11 cellular contexts compared by ENCODE assay signal in the genomic region with DNA sequence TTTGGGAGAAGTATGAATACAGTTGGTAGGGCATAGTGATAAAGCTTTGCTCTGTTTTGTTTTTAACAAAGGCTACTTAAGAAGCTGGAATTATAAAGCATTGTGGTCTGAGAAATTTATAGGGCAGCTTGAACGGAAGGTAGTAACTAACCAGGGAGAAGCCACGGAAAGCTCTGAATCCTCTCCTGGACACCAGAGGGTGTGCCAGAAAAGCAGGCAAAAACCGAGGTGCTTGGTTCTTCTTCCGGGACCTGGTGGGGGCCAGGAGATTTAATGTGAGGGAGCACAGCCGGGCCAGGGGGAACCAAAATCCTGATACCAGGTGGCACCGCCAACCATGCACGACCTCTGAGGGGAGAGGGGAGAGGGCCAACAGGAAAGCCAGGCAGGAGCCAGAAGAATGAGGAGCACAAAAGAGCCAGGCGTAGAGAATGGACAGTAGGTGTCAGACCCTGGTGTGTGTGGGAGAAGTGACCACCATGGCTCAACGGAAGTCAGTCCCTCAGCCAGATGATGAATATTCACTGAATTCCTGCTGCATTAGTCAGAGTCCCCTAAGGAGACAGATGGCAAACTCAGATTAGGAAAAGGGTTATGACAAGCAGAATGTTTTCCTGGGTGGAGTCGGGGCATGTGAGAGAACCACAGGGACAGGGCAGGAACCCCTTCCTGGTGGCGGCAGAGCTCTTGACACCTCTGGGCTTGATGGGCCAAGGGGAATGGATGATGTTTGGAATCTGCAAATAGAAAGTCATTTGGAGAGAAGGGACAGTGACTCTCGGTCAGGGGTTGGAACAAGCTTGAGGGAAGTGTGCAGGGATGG.
DNase-seq lines count a peak whose midpoint lies in the region; ATAC-seq and TF ChIP-seq lines count a peak whose summit lies in the region.
"Had no signal": no experiment of that assay in that cellular context is flagged by ENCODE, and none has a peak within 500 bp of the region (broad histone marks: within the 10 kb centered on the region; RNA-seq: fewer than 3 reads in every experiment).

No MANE protein-coding gene starts in this region.

- H3K4me1 ChIP-seq in body of pancreas (no peaks in the 10 kb centered on the region), mesodermal cell (ENCODE audit: control insufficient read depth, insufficient read depth, low read length, poor library complexity, severe bottlenecking) (peaks cover 4% of the 10 kb centered on the region)

- no peak overlapping the region for H3K4me3 Mint-ChIP-seq in activated CD4-positive, alpha-beta memory T cell treated with anti-CD3 and anti-CD28 coated beads for 36 hours
- H3K4me3 Mint-ChIP-seq: activated naive CD4-positive, alpha-beta T cell treated with anti-CD3 and anti-CD28 coated beads for 36 hours had no signal

- no peak overlapping the region for H3K27ac Mint-ChIP-seq in activated CD4-positive, alpha-beta memory T cell treated with anti-CD3 and anti-CD28 coated beads for 36 hours
- H3K27ac Mint-ChIP-seq: activated naive CD4-positive, alpha-beta T cell treated with anti-CD3 and anti-CD28 coated beads for 36 hours had no signal

- H3K27me3 Mint-ChIP-seq in activated CD4-positive, alpha-beta memory T cell treated with anti-CD3 and anti-CD28 coated beads for 36 hours, result no peaks in the 10 kb centered on the region

- peak; percentile 13 for DNase-seq in AG08396 (ENCODE audit: low spot score)
- DNase-seq in HS-27A (ENCODE audit: low read depth), result peak; percentile 52
- peak in 1 of 4 donors; percentile 5 for DNase-seq in body of pancreas
- DNase-seq in NOMO-1 treated with DMSO at 0.1 percent for 48 hours (lab: John Stamatoyannopoulos, UW; ENCODE audit: unreplicated experiment), result no peak
- no peak for DNase-seq in activated CD4-positive, alpha-beta memory T cell treated with anti-CD3 and anti-CD28 coated beads for 36 hours
- DNase-seq: activated naive CD4-positive, alpha-beta T cell treated with anti-CD3 and anti-CD28 coated beads for 36 hours; NCI-H1436; T-helper 9 cell had no signal

- H3K9me3 ChIP-seq in body of pancreas (no peaks in the 10 kb centered on the region), mesodermal cell (ENCODE audit: control insufficient read depth, low read length) (no peaks in the 10 kb centered on the region)

- ATAC-seq in body of pancreas, result peak; percentile 24
- ATAC-seq in HG03565 (IDR thresholded peaks at IDR 0.05; ENCODE audit: unreplicated experiment), result no peak
- ATAC-seq in HG02610 (IDR thresholded peaks at IDR 0.05; ENCODE audit: unreplicated experiment), result no peak

- CTCF ChIA-PET in activated CD4-positive, alpha-beta memory T cell treated with anti-CD3 and anti-CD28 coated beads for 36 hours (lab: Charles Lee), result no interaction called here

- H3K36me3 ChIP-seq in body of pancreas (replicated peaks in 1 of 2; ENCODE audit: insufficient read depth in 1 of 2, low read depth in 2 of 2), result no peaks in the 10 kb centered on the region
- H3K36me3 ChIP-seq in mesodermal cell (ENCODE audit: control insufficient read depth, insufficient read depth, low read length), result no peaks in the 10 kb centered on the region

- POLR2A ChIA-PET in activated CD4-positive, alpha-beta memory T cell treated with anti-CD3 and anti-CD28 coated beads for 36 hours (lab: Charles Lee), result no interaction called here

- no peaks in the 10 kb centered on the region for H3K36me3 Mint-ChIP-seq in activated CD4-positive, alpha-beta memory T cell treated with anti-CD3 and anti-CD28 coated beads for 36 hours

- TF ChIP-seq POLR2A in body of pancreas (IDR thresholded peaks at IDR 0.05), result no peak

- H3K4me3 ChIP-seq in body of pancreas (no peak overlapping the region), mesodermal cell (ENCODE audit: extremely low read depth, insufficient read depth, low read length, poor library complexity, severe bottlenecking) (no peak overlapping the region)

- WGBS in body of pancreas, 2 donors, result 59 to 66% methylated on average over 12 of the region's 12 CpGs
- 72 to 77% methylated on average over 11 of the region's 12 CpGs for WGBS in mesodermal cell (ENCODE audit: insufficient coverage in 2 of 2), 2 experiments

- peaks cover 3% of the 10 kb centered on the region for H3K4me1 Mint-ChIP-seq in activated CD4-positive, alpha-beta memory T cell treated with anti-CD3 and anti-CD28 coated beads for 36 hours (ENCODE audit: low read depth)

- intact Hi-C loops in body of pancreas (cut with DNase I), result no loop called here
- intact Hi-C loops in activated CD4-positive, alpha-beta memory T cell treated with anti-CD3 and anti-CD28 coated beads for 36 hours (cut with micrococcal nuclease), result no loop called here

- no peak for TF ChIP-seq CTCF in body of pancreas (IDR thresholded peaks at IDR 0.05)

- no peaks in the 10 kb centered on the region for H3K27me3 ChIP-seq in body of pancreas

- H3K27ac ChIP-seq in body of pancreas, result peak overlapping the region in 1 of 4 donors; percentile 4
- peak overlapping the region; percentile 58 for H3K27ac ChIP-seq in mesodermal cell (ENCODE audit: low read depth, low read length, severe bottlenecking)

- H3K9me3 Mint-ChIP-seq in activated CD4-positive, alpha-beta memory T cell treated with anti-CD3 and anti-CD28 coated beads for 36 hours, result no peaks in the 10 kb centered on the region
- H3K9me3 Mint-ChIP-seq: activated naive CD4-positive, alpha-beta T cell treated with anti-CD3 and anti-CD28 coated beads for 36 hours had no signal

Comparison
In these comparisons a context has a peak if more than half of its experiments do, and no peak if none do; other contexts are left out.
1. DNase-seq: peak in AG08396 (single experiment) and HS-27A (single experiment); none in NOMO-1 treated with DMSO at 0.1 percent for 48 hours (single experiment) and activated CD4-positive, alpha-beta memory T cell treated with anti-CD3 and anti-CD28 coated beads for 36 hours (single experiment).